In genomic region chr17:17906418-17907215, GRCh38 we compare ENCODE assay signal across 18 cellular contexts.
DNase-seq lines count a peak whose midpoint lies in the region; ATAC-seq and TF ChIP-seq lines count a peak whose summit lies in the region.
"Had no signal": no experiment of that assay in that cellular context is flagged by ENCODE, and none has a peak within 500 bp of the region (broad histone marks: within the 10 kb centered on the region; RNA-seq: fewer than 3 reads in every experiment).

No MANE protein-coding gene starts in this region.

- no peak for DNase-seq in AG04450 (ENCODE audit: low read depth, low spot score)
- no peak for DNase-seq in T-helper 17 cell
- no peak for DNase-seq in glutamatergic neuron
- no peak for DNase-seq in osteocyte (ENCODE audit: extremely low spot score, unreplicated experiment)
- no peak for DNase-seq in cortex of kidney (lab: John Stamatoyannopoulos, UW)
- no peak for DNase-seq in iPS-NIHi11 (ENCODE audit: low spot score)
- DNase-seq in C1 segment of cervical spinal cord (lab: John Stamatoyannopoulos, UW): no peak
- DNase-seq: activated CD4-positive, alpha-beta T cell treated with anti-CD3 and anti-CD28 coated beads for 36 hours; activated naive CD4-positive, alpha-beta T cell treated with anti-CD3 and anti-CD28 coated beads for 36 hours; CD8-positive, alpha-beta memory T cell; head of caudate nucleus; NCI-H2171; NCI-H748 treated with DMSO at 0.1 percent for 48 hours; occipital lobe; SK-N-SH had no signal

- H3K27ac Mint-ChIP-seq in T-helper 17 cell (peak overlapping the region; percentile 56), glutamatergic neuron (ENCODE audit: unreplicated experiment) (peak overlapping the region; percentile 67), osteocyte (ENCODE audit: unreplicated experiment) (peak overlapping the region; percentile 48)
- H3K27ac Mint-ChIP-seq: activated CD4-positive, alpha-beta T cell treated with anti-CD3 and anti-CD28 coated beads for 36 hours; activated naive CD4-positive, alpha-beta T cell treated with anti-CD3 and anti-CD28 coated beads for 36 hours; stimulated activated memory B cell treated with anti-CD40 and anti-IgM and Interleukin-4, amounts not matched to agents 10 μg/mL and 1 μg/mL and 100 μg/mL, for 72 hours had no signal

- no peak for TF ChIP-seq CTCF in AG04450 (IDR thresholded peaks at IDR 0.05; ENCODE audit: low read depth, low read length)
- no peak for TF ChIP-seq CTCF in glutamatergic neuron (IDR thresholded peaks at IDR 0.05; ENCODE audit: partially characterized antibody, unreplicated experiment)
- no peak for TF ChIP-seq CTCF in osteocyte (IDR thresholded peaks at IDR 0.05)

- ATAC-seq in T-helper 17 cell (no peak), GM18502 (IDR thresholded peaks at IDR 0.05; ENCODE audit: poor library complexity, unreplicated experiment) (no peak)
- ATAC-seq: activated CD4-positive, alpha-beta T cell treated with anti-CD3 and anti-CD28 coated beads for 36 hours; Panc1; stimulated activated memory B cell treated with anti-CD40 and anti-IgM and Interleukin-4, amounts not matched to agents 10 μg/mL and 1 μg/mL and 100 μg/mL, for 72 hours had no signal

- H3K9me3 ChIP-seq in AG04450 (ENCODE audit: control insufficient read depth, insufficient read depth, low read length) (no peaks in the 10 kb centered on the region), T-helper 17 cell (ENCODE audit: control insufficient read depth, low read length, poor library complexity, severe bottlenecking) (no peaks in the 10 kb centered on the region)
- H3K9me3 ChIP-seq: SK-N-SH had no signal

- H3K9me3 Mint-ChIP-seq in glutamatergic neuron (ENCODE audit: unreplicated experiment): peaks cover 5% of the 10 kb centered on the region
- no peaks in the 10 kb centered on the region for H3K9me3 Mint-ChIP-seq in osteocyte (ENCODE audit: unreplicated experiment)
- H3K9me3 Mint-ChIP-seq: activated naive CD4-positive, alpha-beta T cell treated with anti-CD3 and anti-CD28 coated beads for 36 hours; CD8-positive, alpha-beta memory T cell; stimulated activated memory B cell treated with anti-CD40 and anti-IgM and Interleukin-4, amounts not matched to agents 10 μg/mL and 1 μg/mL and 100 μg/mL, for 72 hours had no signal

- H3K4me1 Mint-ChIP-seq in T-helper 17 cell: peaks cover 13% of the 10 kb centered on the region
- H3K4me1 Mint-ChIP-seq in glutamatergic neuron (ENCODE audit: low read depth, unreplicated experiment): peaks cover 30% of the 10 kb centered on the region
- H3K4me1 Mint-ChIP-seq in osteocyte (ENCODE audit: unreplicated experiment): peaks cover 42% of the 10 kb centered on the region
- H3K4me1 Mint-ChIP-seq: activated CD4-positive, alpha-beta T cell treated with anti-CD3 and anti-CD28 coated beads for 36 hours; CD8-positive, alpha-beta memory T cell; stimulated activated memory B cell treated with anti-CD40 and anti-IgM and Interleukin-4, amounts not matched to agents 10 μg/mL and 1 μg/mL and 100 μg/mL, for 72 hours had no signal

- POLR2A ChIA-PET in AG04450 (lab: Yijun Ruan, JAX): interaction anchor here (0.6 kb wide), 1 partner anchor 9 kb away, joined by 4 read pairs; no protein-coding TSS in a partner anchor

- no peaks in the 10 kb centered on the region for H3K27me3 ChIP-seq in AG04450 (ENCODE audit: control insufficient read depth, insufficient read depth, low read length)

- peak overlapping the region; percentile 39 for H3K27ac ChIP-seq in AG04450 (ENCODE audit: low read depth, low read length)

- H3K27me3 Mint-ChIP-seq in T-helper 17 cell (no peaks in the 10 kb centered on the region), glutamatergic neuron (ENCODE audit: unreplicated experiment) (peaks cover 1% of the 10 kb centered on the region), osteocyte (ENCODE audit: unreplicated experiment) (no peaks in the 10 kb centered on the region)
- H3K27me3 Mint-ChIP-seq: activated CD4-positive, alpha-beta T cell treated with anti-CD3 and anti-CD28 coated beads for 36 hours; CD8-positive, alpha-beta memory T cell; stimulated activated memory B cell treated with anti-CD40 and anti-IgM and Interleukin-4, amounts not matched to agents 10 μg/mL and 1 μg/mL and 100 μg/mL, for 72 hours had no signal

- H3K36me3 Mint-ChIP-seq in T-helper 17 cell (ENCODE audit: low read depth) (peaks cover 9% of the 10 kb centered on the region), glutamatergic neuron (ENCODE audit: unreplicated experiment) (peaks cover 9% of the 10 kb centered on the region), osteocyte (ENCODE audit: unreplicated experiment) (peaks cover 21% of the 10 kb centered on the region)

- CTCF ChIA-PET in AG04450 (lab: Charles Lee): interaction anchor here (0.8 kb wide), 1 partner anchor 13 kb away, joined by 4 read pairs; no protein-coding TSS in a partner anchor

- H3K4me3 Mint-ChIP-seq in T-helper 17 cell (no peak overlapping the region), glutamatergic neuron (ENCODE audit: unreplicated experiment) (peak overlapping the region; percentile 5), osteocyte (ENCODE audit: unreplicated experiment) (no peak overlapping the region)
- H3K4me3 Mint-ChIP-seq: activated CD4-positive, alpha-beta T cell treated with anti-CD3 and anti-CD28 coated beads for 36 hours; activated naive CD4-positive, alpha-beta T cell treated with anti-CD3 and anti-CD28 coated beads for 36 hours; CD8-positive, alpha-beta memory T cell; stimulated activated memory B cell treated with anti-CD40 and anti-IgM and Interleukin-4, amounts not matched to agents 10 μg/mL and 1 μg/mL and 100 μg/mL, for 72 hours had no signal

- no peak overlapping the region for H3K4me3 ChIP-seq in AG04450 (ENCODE audit: low read depth, low read length)
